ENCODE assay signal across 29 cellular contexts in the genomic region with DNA sequence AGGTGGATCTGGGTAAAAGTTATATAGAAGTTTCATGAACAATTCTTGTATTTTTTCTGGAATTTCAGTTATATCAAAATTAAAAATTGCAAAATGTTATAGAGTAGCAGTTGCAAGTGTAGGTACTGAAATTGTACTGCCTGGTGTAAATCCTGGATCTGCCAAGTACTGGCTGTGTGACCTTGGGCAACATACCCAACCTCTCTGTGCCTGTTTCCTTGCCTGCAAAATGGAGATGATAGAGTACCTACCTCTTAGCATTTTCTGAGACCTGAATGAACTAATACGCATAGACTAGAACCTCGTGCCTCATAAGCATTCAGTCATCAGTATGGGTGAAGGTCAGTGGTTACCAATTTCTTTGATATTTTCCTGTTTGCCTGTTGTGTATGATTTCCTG.
"Had no signal": no experiment of that assay in that cellular context is flagged by ENCODE, and none has a peak within 500 bp of the region (broad histone marks: within the 10 kb centered on the region; RNA-seq: fewer than 3 reads in every experiment).

No MANE protein-coding gene starts in this region.

- ATAC-seq: effector memory CD8-positive, alpha-beta T cell; esophagus mucosa; foreskin keratinocyte; gastrocnemius medialis; gastroesophageal sphincter; heart left ventricle; heart right ventricle had no signal

- H3K4me1 ChIP-seq: colonic mucosa, foreskin keratinocyte, gastrocnemius medialis had no signal

- DNase-seq: colonic mucosa; cortex of kidney; dermis blood vessel endothelial cell; dorsolateral prefrontal cortex; effector CD4-positive, alpha-beta T cell; effector CD8-positive, alpha-beta T cell; effector memory CD4-positive, alpha-beta T cell; effector memory CD8-positive, alpha-beta T cell; endodermal cell; erythroblast; esophagus squamous epithelium; foreskin fibroblast; foreskin keratinocyte; foreskin melanocyte; gastrocnemius medialis; glutamatergic neuron; head of caudate nucleus; heart left ventricle; heart right ventricle had no signal

- H3K27me3 Mint-ChIP-seq: dendritic cell treated with granulocyte-macrophage colony-stimulating factor and Interleukin-4, amounts not matched to agents 40 ng/mL and 50 ng/mL, for 4 days had no signal

- H3K27ac ChIP-seq: colonic mucosa, coronary artery, dorsolateral prefrontal cortex, epithelial cell of prostate, esophagus muscularis mucosa, esophagus squamous epithelium, foreskin keratinocyte, gastrocnemius medialis, gastroesophageal sphincter, heart left ventricle, heart right ventricle had no signal

- H3K4me3 ChIP-seq: colonic mucosa, coronary artery, dorsolateral prefrontal cortex, esophagus muscularis mucosa, esophagus squamous epithelium, gastrocnemius medialis, gastroesophageal sphincter, heart left ventricle, heart right ventricle had no signal

- FAIRE-seq: colon, endometrium, endothelial cell of umbilical vein, frontal cortex had no signal

- H3K4me1 Mint-ChIP-seq: endodermal cell had no signal

- H3K9me3 ChIP-seq: colonic mucosa, esophagus squamous epithelium, gastrocnemius medialis had no signal

- H3K27me3 ChIP-seq: colonic mucosa, dorsolateral prefrontal cortex, esophagus muscularis mucosa, esophagus squamous epithelium, foreskin keratinocyte, gastrocnemius medialis, gastroesophageal sphincter had no signal

- H3K9me3 Mint-ChIP-seq: dendritic cell treated with granulocyte-macrophage colony-stimulating factor and Interleukin-4, amounts not matched to agents 40 ng/mL and 50 ng/mL, for 4 days; effector memory CD8-positive, alpha-beta T cell had no signal

- H3K36me3 ChIP-seq: colonic mucosa, esophagus muscularis mucosa, esophagus squamous epithelium, gastrocnemius medialis, gastroesophageal sphincter, heart left ventricle, heart right ventricle had no signal

- H3K27ac Mint-ChIP-seq: dendritic cell treated with granulocyte-macrophage colony-stimulating factor and Interleukin-4, amounts not matched to agents 40 ng/mL and 50 ng/mL, for 4 days; effector memory CD8-positive, alpha-beta T cell; endodermal cell had no signal

- H3K4me3 Mint-ChIP-seq: dendritic cell treated with granulocyte-macrophage colony-stimulating factor and Interleukin-4, amounts not matched to agents 40 ng/mL and 50 ng/mL, for 4 days; effector memory CD8-positive, alpha-beta T cell; endodermal cell had no signal
